Comparison of ENCODE assay signal across 37 cellular contexts in genomic region chr2:31349684-31350083, GRCh38.
"Had no signal": no experiment of that assay in that cellular context is flagged by ENCODE, and none has a peak within 500 bp of the region (broad histone marks: within the 10 kb centered on the region; RNA-seq: fewer than 3 reads in every experiment).

No MANE protein-coding gene starts in this region.

- H3K36me3 Mint-ChIP-seq: activated naive CD4-positive, alpha-beta T cell treated with anti-CD3 and anti-CD28 coated beads, Interleukin-2, amount 10 ng/mL, durations not matched to agents 7 days and 5 days; activated naive CD4-positive, alpha-beta T cell treated with anti-CD3 and anti-CD28 coated beads, Interleukin-2, amount 50 U/mL, for 24 hours; activated naive CD8-positive, alpha-beta T cell; activated naive CD8-positive, alpha-beta T cell treated with anti-CD3 and anti-CD28 coated beads for 36 hours; activated naive CD8-positive, alpha-beta T cell treated with anti-CD3 and anti-CD28 coated beads, Interleukin-2, amount 10 ng/mL, durations not matched to agents 7 days and 5 days had no signal

- H3K9me3 ChIP-seq: adrenal gland, ascending aorta, body of pancreas had no signal

- H3K4me3 ChIP-seq: adrenal gland, ascending aorta, body of pancreas, breast epithelium, cardiac muscle cell had no signal

- H3K27ac ChIP-seq: adrenal gland, ascending aorta, body of pancreas, brain microvascular endothelial cell, breast epithelium, cardiac muscle cell had no signal

- DNase-seq: activated effector memory CD4-positive, alpha-beta T cell treated with anti-CD3 and anti-CD28 coated beads, Interleukin-2, amount 50 U/mL, for 16 hours; activated effector memory CD4-positive, alpha-beta T cell treated with Interleukin-2 at 50 U/mL for 16 hours; activated gamma-delta T cell; activated gamma-delta T cell treated with Interleukin-2 at 50 U/mL for 16 hours; activated naive CD4-positive, alpha-beta T cell; activated naive CD4-positive, alpha-beta T cell treated with anti-CD3 and anti-CD28 coated beads for 36 hours; activated naive CD4-positive, alpha-beta T cell treated with anti-CD3 and anti-CD28 coated beads, Interleukin-2, amount 10 ng/mL, durations not matched to agents 7 days and 5 days; activated naive CD4-positive, alpha-beta T cell treated with anti-CD3 and anti-CD28 coated beads, Interleukin-2, amount 50 U/mL, for 16 hours; activated naive CD4-positive, alpha-beta T cell treated with Interleukin-2 at 50 U/mL for 16 hours; activated naive CD8-positive, alpha-beta T cell treated with anti-CD3 and anti-CD28 coated beads for 36 hours; activated naive CD8-positive, alpha-beta T cell treated with anti-CD3 and anti-CD28 coated beads, Interleukin-2, amount 10 ng/mL, durations not matched to agents 7 days and 5 days; activated naive CD8-positive, alpha-beta T cell treated with anti-CD3 and anti-CD28 coated beads, Interleukin-2, amount 50 U/mL, for 24 hours; activated T-cell treated with anti-CD3 and anti-CD28 coated beads, Interleukin-2, amount 50 U/mL, for 24 hours; activated T-cell treated with anti-CD3 and anti-CD28 coated beads, Interleukin-2, amount 50 U/mL, for 4 hours; activated T-cell treated with anti-CD3 and anti-CD28 coated beads, Interleukin-2, amount 50 U/mL, for 48 hours; activated T-cell treated with anti-CD3 and anti-CD28 coated beads, Interleukin-2, amount 50 U/mL, for 72 hours; adrenal gland; amniotic stem cell; amygdala; anterior cingulate cortex; aorta; body of pancreas; brain microvascular endothelial cell; caudate nucleus; central memory CD4-positive, alpha-beta T cell; cerebellar nuclear complex had no signal

- H3K4me1 Mint-ChIP-seq: activated naive CD4-positive, alpha-beta T cell treated with anti-CD3 and anti-CD28 coated beads, Interleukin-2, amount 10 ng/mL, durations not matched to agents 7 days and 5 days; activated naive CD4-positive, alpha-beta T cell treated with anti-CD3 and anti-CD28 coated beads, Interleukin-2, amount 50 U/mL, for 24 hours; activated naive CD8-positive, alpha-beta T cell treated with anti-CD3 and anti-CD28 coated beads for 36 hours; activated naive CD8-positive, alpha-beta T cell treated with anti-CD3 and anti-CD28 coated beads, Interleukin-2, amount 10 ng/mL, durations not matched to agents 7 days and 5 days; activated T-helper 17 cell treated with anti-CD3 and anti-CD28 coated beads, Interleukin-2, amount 50 U/mL, for 72 hours; brain; central memory CD8-positive, alpha-beta T cell had no signal

- H3K36me3 ChIP-seq: adrenal gland, ascending aorta, brain microvascular endothelial cell, breast epithelium, cardiac muscle cell had no signal

- H3K9me3 Mint-ChIP-seq: activated naive CD4-positive, alpha-beta T cell treated with anti-CD3 and anti-CD28 coated beads for 36 hours; activated naive CD4-positive, alpha-beta T cell treated with anti-CD3 and anti-CD28 coated beads, Interleukin-2, amount 10 ng/mL, durations not matched to agents 7 days and 5 days; activated naive CD4-positive, alpha-beta T cell treated with anti-CD3 and anti-CD28 coated beads, Interleukin-2, amount 50 U/mL, for 72 hours; activated naive CD8-positive, alpha-beta T cell treated with anti-CD3 and anti-CD28 coated beads for 36 hours; activated naive CD8-positive, alpha-beta T cell treated with anti-CD3 and anti-CD28 coated beads, Interleukin-2, amount 10 ng/mL, durations not matched to agents 7 days and 5 days; activated T-cell treated with anti-CD3 and anti-CD28 coated beads, Interleukin-2, amount 50 U/mL, for 24 hours; activated T-cell treated with anti-CD3 and anti-CD28 coated beads, Interleukin-2, amount 50 U/mL, for 4 hours; activated T-cell treated with anti-CD3 and anti-CD28 coated beads, Interleukin-2, amount 50 U/mL, for 72 hours; activated T-helper 1 cell treated with anti-CD3 and anti-CD28 coated beads, Interleukin-12 subunit alpha, Interleukin-12 subunit beta, Interleukin-2, Interleukin-4 antibody, amounts not matched to agents 30 ng/mL and 10 ng/mL and 1 ng/mL, durations not matched to agents 14 hours and 24 hours and 36 hours; activated T-helper 17 cell treated with anti-CD3 and anti-CD28 coated beads, Interleukin-2, amount 50 U/mL, for 72 hours; activated T-helper 2 cell treated with anti-CD3 and anti-CD28 coated beads, Interferon-gamma antibody, Interleukin-2, Interleukin-4, amounts not matched to agents 10 μg/mL and 5 μg/mL and 100 μg/mL, durations not matched to agents 14 hours and 24 hours and 36 hours had no signal

- H3K27ac Mint-ChIP-seq: activated naive CD4-positive, alpha-beta T cell treated with anti-CD3 and anti-CD28 coated beads for 36 hours; activated naive CD4-positive, alpha-beta T cell treated with anti-CD3 and anti-CD28 coated beads, Interleukin-2, amount 10 ng/mL, durations not matched to agents 7 days and 5 days; activated naive CD4-positive, alpha-beta T cell treated with anti-CD3 and anti-CD28 coated beads, Interleukin-2, amount 50 U/mL, for 24 hours; activated naive CD4-positive, alpha-beta T cell treated with anti-CD3 and anti-CD28 coated beads, Interleukin-2, amount 50 U/mL, for 72 hours; activated naive CD8-positive, alpha-beta T cell; activated naive CD8-positive, alpha-beta T cell treated with anti-CD3 and anti-CD28 coated beads for 36 hours; activated naive CD8-positive, alpha-beta T cell treated with anti-CD3 and anti-CD28 coated beads, Interleukin-2, amount 10 ng/mL, durations not matched to agents 7 days and 5 days; activated naive CD8-positive, alpha-beta T cell treated with anti-CD3 and anti-CD28 coated beads, Interleukin-2, amount 50 U/mL, for 24 hours; activated T-cell treated with anti-CD3 and anti-CD28 coated beads, Interleukin-2, amount 50 U/mL, for 24 hours; activated T-cell treated with anti-CD3 and anti-CD28 coated beads, Interleukin-2, amount 50 U/mL, for 72 hours; activated T-helper 1 cell treated with anti-CD3 and anti-CD28 coated beads, Interleukin-12 subunit alpha, Interleukin-12 subunit beta, Interleukin-2, Interleukin-4 antibody, amounts not matched to agents 30 ng/mL and 10 ng/mL and 1 ng/mL, durations not matched to agents 14 hours and 24 hours and 36 hours; activated T-helper 17 cell treated with anti-CD3 and anti-CD28 coated beads, Interleukin-2, amount 50 U/mL, for 72 hours; activated T-helper 2 cell treated with anti-CD3 and anti-CD28 coated beads, Interferon-gamma antibody, Interleukin-2, Interleukin-4, amounts not matched to agents 10 μg/mL and 5 μg/mL and 100 μg/mL, durations not matched to agents 14 hours and 24 hours and 36 hours; brain had no signal

- H3K27me3 ChIP-seq: adrenal gland, ascending aorta, body of pancreas, brain microvascular endothelial cell, breast epithelium, cardiac muscle cell had no signal

- H3K4me1 ChIP-seq: adrenal gland, ascending aorta, body of pancreas, breast epithelium had no signal

- H3K4me3 Mint-ChIP-seq: activated naive CD4-positive, alpha-beta T cell treated with anti-CD3 and anti-CD28 coated beads for 36 hours; activated naive CD4-positive, alpha-beta T cell treated with anti-CD3 and anti-CD28 coated beads, Interleukin-2, amount 10 ng/mL, durations not matched to agents 7 days and 5 days; activated naive CD4-positive, alpha-beta T cell treated with anti-CD3 and anti-CD28 coated beads, Interleukin-2, amount 50 U/mL, for 24 hours; activated naive CD8-positive, alpha-beta T cell; activated naive CD8-positive, alpha-beta T cell treated with anti-CD3 and anti-CD28 coated beads for 36 hours; activated naive CD8-positive, alpha-beta T cell treated with anti-CD3 and anti-CD28 coated beads, Interleukin-2, amount 10 ng/mL, durations not matched to agents 7 days and 5 days; activated naive CD8-positive, alpha-beta T cell treated with anti-CD3 and anti-CD28 coated beads, Interleukin-2, amount 50 U/mL, for 24 hours; activated T-cell treated with anti-CD3 and anti-CD28 coated beads, Interleukin-2, amount 50 U/mL, for 24 hours; activated T-cell treated with anti-CD3 and anti-CD28 coated beads, Interleukin-2, amount 50 U/mL, for 4 hours; activated T-cell treated with anti-CD3 and anti-CD28 coated beads, Interleukin-2, amount 50 U/mL, for 72 hours; activated T-helper 1 cell treated with anti-CD3 and anti-CD28 coated beads, Interleukin-12 subunit alpha, Interleukin-12 subunit beta, Interleukin-2, Interleukin-4 antibody, amounts not matched to agents 30 ng/mL and 10 ng/mL and 1 ng/mL, durations not matched to agents 14 hours and 24 hours and 36 hours; activated T-helper 17 cell treated with anti-CD3 and anti-CD28 coated beads, Interleukin-2, amount 50 U/mL, for 72 hours; brain; central memory CD8-positive, alpha-beta T cell had no signal

- ATAC-seq: activated naive CD4-positive, alpha-beta T cell treated with anti-CD3 and anti-CD28 coated beads, Interleukin-2, amount 50 U/mL, for 72 hours; activated naive CD8-positive, alpha-beta T cell treated with anti-CD3 and anti-CD28 coated beads, Interleukin-2, amount 50 U/mL, for 24 hours; activated T-cell treated with anti-CD3 and anti-CD28 coated beads, Interleukin-2, amount 50 U/mL, for 4 hours; activated T-cell treated with anti-CD3 and anti-CD28 coated beads, Interleukin-2, amount 50 U/mL, for 72 hours; activated T-helper 17 cell treated with anti-CD3 and anti-CD28 coated beads, Interleukin-2, amount 50 U/mL, for 72 hours; body of pancreas had no signal
